ENCODE assay signal across 28 cellular contexts in genomic region chr9:98341157-98342102, GRCh38.
DNase-seq lines count a peak whose midpoint lies in the region; ATAC-seq and TF ChIP-seq lines count a peak whose summit lies in the region.
"Had no signal": no experiment of that assay in that cellular context is flagged by ENCODE, and none has a peak within 500 bp of the region (broad histone marks: within the 10 kb centered on the region; RNA-seq: fewer than 3 reads in every experiment).

No MANE protein-coding gene starts in this region.

- TF ChIP-seq CTCF in C4-2B (conservative IDR thresholded peaks at IDR 0.05) (no peak), left ventricle myocardium inferior (IDR thresholded peaks at IDR 0.05; ENCODE audit: borderline replicate concordance) (no peak)

- peak; percentile 72 for DNase-seq in NCI-H2171 (lab: John Stamatoyannopoulos, UW)
- DNase-seq in islet precursor cell = peak; percentile 37
- DNase-seq in T-helper 17 cell = no peak
- no peak for DNase-seq in activated T-cell treated with anti-CD3 and anti-CD28 coated beads, Interleukin-2, amount 50 U/mL, for 72 hours
- DNase-seq in left ventricle myocardium inferior = no peak
- DNase-seq: activated CD4-positive, alpha-beta T cell treated with anti-CD3 and anti-CD28 coated beads, Interleukin-2, amount 50 U/mL, for 48 hours; activated CD4-positive, CD25-positive, alpha-beta regulatory T cell; activated naive CD8-positive, alpha-beta T cell treated with anti-CD3 and anti-CD28 coated beads for 36 hours; Calu3; effector CD8-positive, alpha-beta T cell; EL; erythroblast; foreskin fibroblast; H9; heart right ventricle; NCI-H2107; NCI-H510A; small intestine; stimulated activated CD4-positive, alpha-beta T cell treated with anti-CD3 and anti-CD28 coated beads, Interleukin-1b, Interleukin-23, amount 100 ng/mL, for 48 hours had no signal

- no peaks in the 10 kb centered on the region for H3K36me3 Mint-ChIP-seq in T-helper 17 cell (ENCODE audit: low read depth)
- H3K36me3 Mint-ChIP-seq in activated T-cell treated with anti-CD3 and anti-CD28 coated beads, Interleukin-2, amount 50 U/mL, for 72 hours (ENCODE audit: insufficient read depth in 2 of 2) = no peaks in the 10 kb centered on the region
- H3K36me3 Mint-ChIP-seq: activated naive CD8-positive, alpha-beta T cell treated with anti-CD3 and anti-CD28 coated beads for 36 hours; naive B cell had no signal

- peaks cover 0 to 2% of the 10 kb centered on the region in 2 donors for H3K9me3 Mint-ChIP-seq in activated T-cell treated with anti-CD3 and anti-CD28 coated beads, Interleukin-2, amount 50 U/mL, for 72 hours
- H3K9me3 Mint-ChIP-seq: central memory CD8-positive, alpha-beta T cell; T-helper 2 cell treated with Interferon-gamma antibody and Interleukin-4, amounts not matched to agents 5 μg/mL and 100 μg/mL, for 36 hours had no signal

- H3K27me3 Mint-ChIP-seq in T-helper 17 cell = peaks cover 58% of the 10 kb centered on the region
- peaks cover 44% of the 10 kb centered on the region for H3K27me3 Mint-ChIP-seq in activated T-cell treated with anti-CD3 and anti-CD28 coated beads, Interleukin-2, amount 50 U/mL, for 72 hours (ENCODE audit: low read depth)

- H3K4me3 ChIP-seq in left ventricle myocardium inferior = no peak overlapping the region
- H3K4me3 ChIP-seq: A549, heart right ventricle had no signal

- no peak overlapping the region for H3K4me3 Mint-ChIP-seq in T-helper 17 cell
- H3K4me3 Mint-ChIP-seq in activated T-cell treated with anti-CD3 and anti-CD28 coated beads, Interleukin-2, amount 50 U/mL, for 72 hours = no peak overlapping the region
- H3K4me3 Mint-ChIP-seq: activated naive CD8-positive, alpha-beta T cell treated with anti-CD3 and anti-CD28 coated beads for 36 hours; central memory CD8-positive, alpha-beta T cell; H9; naive B cell; T-helper 2 cell treated with Interferon-gamma antibody and Interleukin-4, amounts not matched to agents 5 μg/mL and 100 μg/mL, for 36 hours had no signal

- peak overlapping the region; percentile 76 for H3K27ac ChIP-seq in C4-2B
- H3K27ac ChIP-seq in angular gyrus (ENCODE audit: low read depth, low read length) = peak overlapping the region; percentile 14
- H3K27ac ChIP-seq in left ventricle myocardium inferior (replicated peaks) = no peak overlapping the region
- H3K27ac ChIP-seq: A549, heart right ventricle had no signal

- no peaks in the 10 kb centered on the region for H3K36me3 ChIP-seq in left ventricle myocardium inferior
- H3K36me3 ChIP-seq: heart right ventricle had no signal

- ATAC-seq in T-helper 17 cell (no peak), GM19023 (IDR thresholded peaks at IDR 0.05; ENCODE audit: unreplicated experiment) (no peak)
- ATAC-seq in activated T-cell treated with anti-CD3 and anti-CD28 coated beads, Interleukin-2, amount 50 U/mL, for 72 hours (replicated peaks in 1 of 2) = no peak
- ATAC-seq: A549, heart right ventricle, left lobe of liver, SK-N-SH treated with all-trans-retinoic acid at 6 μM for 48 hours had no signal

- H3K27me3 ChIP-seq in left ventricle myocardium inferior (ENCODE audit: low read depth) = peaks cover 27% of the 10 kb centered on the region

- H3K4me1 ChIP-seq in left ventricle myocardium inferior = no peaks in the 10 kb centered on the region
- H3K4me1 ChIP-seq: A549, heart right ventricle had no signal

- peaks cover 6% of the 10 kb centered on the region for H3K4me1 Mint-ChIP-seq in T-helper 17 cell
- H3K4me1 Mint-ChIP-seq in activated T-cell treated with anti-CD3 and anti-CD28 coated beads, Interleukin-2, amount 50 U/mL, for 72 hours (ENCODE audit: low read depth) = no peaks in the 10 kb centered on the region
- H3K4me1 Mint-ChIP-seq: activated naive CD8-positive, alpha-beta T cell treated with anti-CD3 and anti-CD28 coated beads for 36 hours; central memory CD8-positive, alpha-beta T cell; H9 had no signal

- intact Hi-C loops in left ventricle myocardium inferior (cut with micrococcal nuclease) = no loop called here

- H3K9me3 ChIP-seq in T-helper 17 cell (ENCODE audit: control insufficient read depth, low read length, poor library complexity, severe bottlenecking) (no peaks in the 10 kb centered on the region), left ventricle myocardium inferior (replicated peaks) (peaks cover 22% of the 10 kb centered on the region)

- H3K27ac Mint-ChIP-seq in T-helper 17 cell = no peak overlapping the region
- no peak overlapping the region for H3K27ac Mint-ChIP-seq in activated T-cell treated with anti-CD3 and anti-CD28 coated beads, Interleukin-2, amount 50 U/mL, for 72 hours
- H3K27ac Mint-ChIP-seq: activated naive CD8-positive, alpha-beta T cell treated with anti-CD3 and anti-CD28 coated beads for 36 hours; H9; T-helper 2 cell treated with Interferon-gamma antibody and Interleukin-4, amounts not matched to agents 5 μg/mL and 100 μg/mL, for 36 hours had no signal

Comparison
In these comparisons a context has a peak if more than half of its experiments do, and no peak if none do; other contexts are left out.
1. DNase-seq: peak in NCI-H2171 (single experiment) and islet precursor cell (single experiment); none in T-helper 17 cell (0 of 3), activated T-cell treated with anti-CD3 and anti-CD28 coated beads, Interleukin-2, amount 50 U/mL, for 72 hours (0 of 2) and left ventricle myocardium inferior (single experiment).